ENCODE assay signal across 8 cellular contexts in genomic region chr5:79464695-79465332, GRCh38. TPM values are rescaled to one million over a fixed set of nuclear protein-coding genes. Genes with fewer than 3 reads are reported as not detected.
DNase-seq lines count a peak whose midpoint lies in the region; ATAC-seq and TF ChIP-seq lines count a peak whose summit lies in the region.

No MANE protein-coding gene starts in this region.

- H3K27me3 ChIP-seq in body of pancreas (no peaks in the 10 kb centered on the region), kidney epithelial cell (ENCODE audit: control insufficient read depth, insufficient read depth, low read length) (no peaks in the 10 kb centered on the region), upper lobe of right lung (no peaks in the 10 kb centered on the region)

- 59 to 63% methylated on average over 6 of the region's 6 CpGs for WGBS in body of pancreas, 2 donors

- no peaks in the 10 kb centered on the region for H3K36me3 ChIP-seq in body of pancreas (replicated peaks in 1 of 2; ENCODE audit: insufficient read depth in 1 of 2, low read depth in 2 of 2)
- H3K36me3 ChIP-seq in kidney epithelial cell (ENCODE audit: control insufficient read depth, insufficient read depth, low read length) = no peaks in the 10 kb centered on the region
- H3K36me3 ChIP-seq in upper lobe of right lung = no peaks in the 10 kb centered on the region

- TF ChIP-seq CTCF in body of pancreas (IDR thresholded peaks at IDR 0.05) (peak; percentile 19 to 72 (median 64)), kidney epithelial cell (IDR thresholded peaks at IDR 0.05; ENCODE audit: insufficient read depth, low read length, poor library complexity, severe bottlenecking) (peak; percentile 54), upper lobe of right lung (IDR thresholded peaks at IDR 0.05) (peak; percentile 64)

- H3K27ac ChIP-seq in body of pancreas (no peak overlapping the region), upper lobe of right lung (no peak overlapping the region)

- ATAC-seq in body of pancreas = no peak
- ATAC-seq in upper lobe of right lung = peak; percentile 47
- ATAC-seq in HG03520 (IDR thresholded peaks at IDR 0.05; ENCODE audit: unreplicated experiment) = no peak

- DNase-seq in NCI-H82 (lab: John Stamatoyannopoulos, UW) (peak; percentile 21), NCI-H82 treated with DMSO at 0.1 percent for 48 hours (lab: John Stamatoyannopoulos, UW; ENCODE audit: unreplicated experiment) (no peak), NCI-H1417 treated with DMSO at 0.1 percent for 48 hours (lab: John Stamatoyannopoulos, UW) (peak; percentile 6), body of pancreas (no peak), kidney epithelial cell (ENCODE audit: low read depth) (no peak), upper lobe of right lung (no peak)
- DNase-seq in activated CD4-positive, alpha-beta T cell treated with anti-CD3 and anti-CD28 coated beads, Interleukin-2, amount 50 U/mL, for 4 hours = no peak

- H3K4me1 ChIP-seq in body of pancreas = no peaks in the 10 kb centered on the region
- no peaks in the 10 kb centered on the region for H3K4me1 ChIP-seq in upper lobe of right lung

- H3K4me3 ChIP-seq in body of pancreas (no peak overlapping the region), kidney epithelial cell (ENCODE audit: low read depth, low read length) (no peak overlapping the region), upper lobe of right lung (no peak overlapping the region)

- no peak for TF ChIP-seq POLR2A in body of pancreas (IDR thresholded peaks at IDR 0.05)

- no peaks in the 10 kb centered on the region for H3K9me3 ChIP-seq in body of pancreas
- H3K9me3 ChIP-seq in upper lobe of right lung = no peaks in the 10 kb centered on the region

- intact Hi-C loops in body of pancreas (cut with DNase I) (loop anchor here (5.0 to 10.0 kb wide), 2 partner anchors 330 to 438 kb away; no protein-coding TSS in a partner anchor), upper lobe of right lung (cut with DNase I) (no loop called here)

RNA-seq across cellular contexts. Expression of gene HOMER1, which starts 49.1 kb away (rescaled TPM):
- total RNA-seq in body of pancreas = 10 to 100 TPM in 1 of 2 donors, 1 to 10 TPM in 1; 1.6 to 11.9 TPM
- total RNA-seq in kidney epithelial cell = 6.0 and 9.6 TPM in 2 replicates
- 7.4 TPM for total RNA-seq in upper lobe of right lung

Comparison
In these comparisons a context has a peak if more than half of its experiments do, and no peak if none do; other contexts are left out.
1. DNase-seq: peak in NCI-H82 (single experiment) and NCI-H1417 treated with DMSO at 0.1 percent for 48 hours (single experiment); none in NCI-H82 treated with DMSO at 0.1 percent for 48 hours (single experiment), body of pancreas (0 of 4), kidney epithelial cell (single experiment), upper lobe of right lung (single experiment) and activated CD4-positive, alpha-beta T cell treated with anti-CD3 and anti-CD28 coated beads, Interleukin-2, amount 50 U/mL, for 4 hours (0 of 2).
2. Peak in every context shown above with its lines, with median percentiles within 50 percentile points of each other: CTCF ChIP-seq.